In the genomic region with DNA sequence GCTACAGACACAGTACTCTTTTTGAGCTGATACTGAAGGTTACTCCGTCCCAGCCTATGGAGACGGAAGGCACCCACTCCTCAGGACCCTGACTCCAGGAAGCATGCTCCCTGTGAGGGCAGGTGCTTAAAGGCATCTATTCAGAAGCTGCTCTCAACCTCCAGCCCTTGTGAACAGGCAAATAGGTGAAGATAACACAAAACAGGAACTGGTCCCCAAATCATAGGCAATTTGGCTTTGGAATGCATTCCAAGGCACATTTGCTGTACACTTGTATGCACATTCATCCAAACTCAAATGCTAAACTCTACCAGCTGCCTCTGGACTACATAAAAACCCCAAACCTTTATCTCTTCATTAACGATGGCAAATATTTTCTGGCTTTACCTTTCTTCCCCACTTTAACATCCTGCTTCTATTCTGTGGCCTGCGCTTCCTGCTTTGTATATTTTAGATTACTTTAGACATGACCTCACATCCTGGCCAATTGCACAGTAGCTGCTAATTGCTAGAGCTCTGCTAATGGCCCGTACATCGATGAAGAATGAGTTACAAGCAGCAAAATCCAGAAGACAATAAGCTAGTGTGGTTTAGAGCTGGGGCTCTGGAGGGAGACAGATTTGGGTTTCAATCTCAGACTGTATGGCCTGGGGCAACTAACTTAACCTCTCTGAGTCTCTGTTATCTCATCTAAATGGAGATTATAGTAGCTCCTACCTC, we compare ENCODE assay signal across 7 cellular contexts. TPM values are rescaled to one million over a fixed set of nuclear protein-coding genes. Genes with fewer than 3 reads are reported as not detected.
DNase-seq lines count a peak whose midpoint lies in the region; ATAC-seq lines count a peak whose summit lies in the region.

No MANE protein-coding gene starts in this region.

- H3K27ac Mint-ChIP-seq in central memory CD8-positive, alpha-beta T cell (ENCODE audit: low read depth), result peak overlapping the region; percentile 99

- H3K27me3 Mint-ChIP-seq in central memory CD8-positive, alpha-beta T cell, result no peaks in the 10 kb centered on the region

- H3K36me3 Mint-ChIP-seq in central memory CD8-positive, alpha-beta T cell (ENCODE audit: insufficient read depth), result peaks cover 17% of the 10 kb centered on the region

- H3K4me1 Mint-ChIP-seq in central memory CD8-positive, alpha-beta T cell, result peaks cover 72% of the 10 kb centered on the region

- H3K4me3 Mint-ChIP-seq in central memory CD8-positive, alpha-beta T cell, result peak overlapping the region; percentile 99

- no peaks in the 10 kb centered on the region for H3K9me3 Mint-ChIP-seq in central memory CD8-positive, alpha-beta T cell

- ATAC-seq in GM18511 (IDR thresholded peaks at IDR 0.05; ENCODE audit: unreplicated experiment), result peak; percentile 47
- peak; percentile 46 for ATAC-seq in GM21529 (IDR thresholded peaks at IDR 0.05; ENCODE audit: unreplicated experiment)
- peak; percentile 82 for ATAC-seq in central memory CD8-positive, alpha-beta T cell (replicated peaks; ENCODE audit: extremely low read depth, poor library complexity, severe bottlenecking)

- DNase-seq in NCI-H146 treated with DMSO at 0.1 percent for 48 hours (lab: John Stamatoyannopoulos, UW; ENCODE audit: unreplicated experiment), result peak; percentile 14
- DNase-seq in central memory CD8-positive, alpha-beta T cell (ENCODE audit: low spot score in 2 of 2), result peak in 1 of 2 donors; percentile 40
- no peak for DNase-seq in NCI-H1048 (lab: John Stamatoyannopoulos, UW)
- DNase-seq in mucosa of gallbladder (ENCODE audit: low spot score), result no peak
- no peak for DNase-seq in kidney glomerular epithelial cell (lab: John Stamatoyannopoulos, UW)

RNA-seq across cellular contexts. Expression of a gene that starts 3.2 kb away (rescaled TPM):
- 221 TPM for total RNA-seq in mucosa of gallbladder

RNA-seq across cellular contexts. Expression of a gene that starts 54.4 kb away (rescaled TPM):
- total RNA-seq in mucosa of gallbladder, result 34.0 TPM
